ENCODE assay signal across 22 cellular contexts in the genomic region with DNA sequence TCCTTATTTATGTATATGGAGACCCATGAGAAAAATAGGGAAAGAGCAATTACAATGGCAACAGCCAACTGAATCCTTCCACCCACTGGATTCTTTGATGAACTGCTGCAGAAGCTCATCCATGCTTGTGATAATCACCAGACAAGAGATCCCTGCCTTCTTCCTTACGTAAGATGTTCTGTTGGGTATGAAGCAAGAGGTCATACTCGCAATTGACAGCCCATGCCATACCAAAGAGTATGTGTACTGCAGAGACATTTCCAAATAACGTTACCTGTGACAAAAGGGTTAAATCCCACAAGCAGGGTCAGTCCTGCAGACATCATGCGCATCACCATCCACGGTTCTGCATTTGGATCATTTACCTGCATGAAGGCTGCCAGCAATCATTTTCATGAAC. TPM values are rescaled to one million over a fixed set of nuclear protein-coding genes. Genes with fewer than 3 reads are reported as not detected.
DNase-seq lines count a peak whose midpoint lies in the region; ATAC-seq and TF ChIP-seq lines count a peak whose summit lies in the region.
"Had no signal": no experiment of that assay in that cellular context is flagged by ENCODE, and none has a peak within 500 bp of the region (broad histone marks: within the 10 kb centered on the region; RNA-seq: fewer than 3 reads in every experiment).

No MANE protein-coding gene starts in this region.

- ATAC-seq in stimulated activated memory B cell treated with anti-CD40 and anti-IgM and Interleukin-4, amounts not matched to agents 10 μg/mL and 1 μg/mL and 100 μg/mL, for 72 hours = no peak
- ATAC-seq: activated CD4-positive, alpha-beta T cell treated with anti-CD3 and anti-CD28 coated beads for 36 hours; effector memory CD8-positive, alpha-beta T cell; heart left ventricle; left lung had no signal

- POLR2A ChIA-PET in SK-N-SH (lab: Yijun Ruan, JAX) = no interaction called here

- CTCF ChIA-PET in SK-N-SH (lab: Yijun Ruan, JAX) = interaction anchor here (1.3 kb wide), 2 partner anchors 11 to 405 kb away, joined by 3 to 5 read pairs; no protein-coding TSS in a partner anchor

- no peaks in the 10 kb centered on the region for H3K9me2 ChIP-seq in SK-N-SH

- H3K9me3 Mint-ChIP-seq in stimulated activated memory B cell treated with anti-CD40 and anti-IgM and Interleukin-4, amounts not matched to agents 10 μg/mL and 1 μg/mL and 100 μg/mL, for 72 hours = peaks cover 2% of the 10 kb centered on the region
- H3K9me3 Mint-ChIP-seq: activated naive CD4-positive, alpha-beta T cell treated with anti-CD3 and anti-CD28 coated beads, Interleukin-2, amount 50 U/mL, for 24 hours; effector memory CD8-positive, alpha-beta T cell had no signal

- H3K4me2 ChIP-seq in SK-N-SH = no peak overlapping the region
- H3K4me2 ChIP-seq: KMS-11, neural progenitor cell had no signal

- no peak for TF ChIP-seq EP300 in SK-N-SH (IDR thresholded peaks at IDR 0.05; ENCODE audit: borderline replicate concordance in 1 of 2, low read depth in 1 of 2, low read length in 1 of 2)

- no peak overlapping the region for H3K27ac ChIP-seq in SK-N-SH (ENCODE audit: low read depth in 2 of 2, low read length in 1 of 2)
- H3K27ac ChIP-seq: KMS-11, neural progenitor cell, vagina had no signal

- H3K4me3 ChIP-seq in adipocyte (ENCODE audit: low read length) (peak overlapping the region; percentile 74), SK-N-SH (ENCODE audit: low read depth in 2 of 2, low read length in 1 of 2) (no peak overlapping the region)
- H3K4me3 ChIP-seq: GM23248, heart left ventricle, left lung, neural progenitor cell, vagina had no signal

- no peak overlapping the region for H2AFZ ChIP-seq in SK-N-SH (ENCODE audit: low read depth)
- H2AFZ ChIP-seq: GM23248, neural progenitor cell had no signal

- H4K20me1 ChIP-seq in SK-N-SH (ENCODE audit: insufficient read depth) = peaks cover 12% of the 10 kb centered on the region

- H3K36me3 ChIP-seq in adipocyte (ENCODE audit: control insufficient read depth, insufficient read depth, low read length, severe bottlenecking) (peaks cover 8% of the 10 kb centered on the region), SK-N-SH (replicated peaks in 1 of 2; ENCODE audit: control insufficient read depth in 1 of 2, insufficient read depth in 2 of 2, low read length in 1 of 2) (no peaks in the 10 kb centered on the region)
- H3K36me3 ChIP-seq: left lung, neural progenitor cell, vagina had no signal

- H3K9me3 ChIP-seq in adipocyte (ENCODE audit: control insufficient read depth, low read length) (no peaks in the 10 kb centered on the region), SK-N-SH (no peaks in the 10 kb centered on the region)
- H3K9me3 ChIP-seq: heart left ventricle, left lung, vagina had no signal

- no peaks in the 10 kb centered on the region for H3K27me3 Mint-ChIP-seq in stimulated activated memory B cell treated with anti-CD40 and anti-IgM and Interleukin-4, amounts not matched to agents 10 μg/mL and 1 μg/mL and 100 μg/mL, for 72 hours
- H3K27me3 Mint-ChIP-seq: activated CD4-positive, alpha-beta T cell treated with anti-CD3 and anti-CD28 coated beads for 36 hours; activated naive CD4-positive, alpha-beta T cell treated with anti-CD3 and anti-CD28 coated beads, Interleukin-2, amount 50 U/mL, for 24 hours; effector memory CD8-positive, alpha-beta T cell had no signal

- peaks cover 31% of the 10 kb centered on the region for H3K36me3 Mint-ChIP-seq in stimulated activated memory B cell treated with anti-CD40 and anti-IgM and Interleukin-4, amounts not matched to agents 10 μg/mL and 1 μg/mL and 100 μg/mL, for 72 hours

- H3F3A ChIP-seq in SK-N-SH (replicated peaks; ENCODE audit: insufficient read depth) = peaks cover 12% of the 10 kb centered on the region

- peak; percentile 7 for DNase-seq in SKM-1 treated with dmso at 0.1 percent for 144 hours (lab: John Stamatoyannopoulos, UW; ENCODE audit: unreplicated experiment)
- DNase-seq in SKM-1 (lab: John Stamatoyannopoulos, UW; ENCODE audit: unreplicated experiment) = no peak
- DNase-seq in adipocyte (ENCODE audit: low read depth) = no peak
- peak; percentile 84 for DNase-seq in iris pigment epithelial cell (ENCODE audit: low read depth)
- DNase-seq in nucleus accumbens (lab: John Stamatoyannopoulos, UW) = no peak
- no peak for DNase-seq in SK-N-SH
- no peak for DNase-seq in NCI-H1417 (lab: John Stamatoyannopoulos, UW)
- DNase-seq: 8988T; activated CD4-positive, alpha-beta T cell treated with anti-CD3 and anti-CD28 coated beads for 36 hours; DMS 273 treated with DMSO at 0.1 percent for 48 hours; effector memory CD8-positive, alpha-beta T cell; GM23248; heart left ventricle; left lung; NCI-H1105; NCI-H524; RPMI8226 had no signal

- H3K9ac ChIP-seq in adipocyte (ENCODE audit: low read length) (peak overlapping the region; percentile 86), SK-N-SH (no peak overlapping the region)
- H3K9ac ChIP-seq: KMS-11, neural progenitor cell had no signal

- no peaks in the 10 kb centered on the region for H3K27me3 ChIP-seq in adipocyte (replicated peaks; ENCODE audit: control insufficient read depth, insufficient read depth, low read length)
- H3K27me3 ChIP-seq in SK-N-SH (ENCODE audit: insufficient read depth) = no peaks in the 10 kb centered on the region
- H3K27me3 ChIP-seq: heart left ventricle, left lung, neural progenitor cell, vagina had no signal

- H3K4me3 Mint-ChIP-seq in stimulated activated memory B cell treated with anti-CD40 and anti-IgM and Interleukin-4, amounts not matched to agents 10 μg/mL and 1 μg/mL and 100 μg/mL, for 72 hours = no peak overlapping the region
- H3K4me3 Mint-ChIP-seq: activated CD4-positive, alpha-beta T cell treated with anti-CD3 and anti-CD28 coated beads for 36 hours; activated naive CD4-positive, alpha-beta T cell treated with anti-CD3 and anti-CD28 coated beads, Interleukin-2, amount 50 U/mL, for 24 hours; effector memory CD8-positive, alpha-beta T cell; neural progenitor cell had no signal

- WGBS in SK-N-SH (ENCODE audit: low lambda C conversion rate) = 99% methylated on average over 5 of the region's 5 CpGs

- TF ChIP-seq RAD21 in SK-N-SH (IDR thresholded peaks at IDR 0.05; ENCODE audit: low read length) = no peak

- peaks cover 79% of the 10 kb centered on the region for H3K4me1 Mint-ChIP-seq in stimulated activated memory B cell treated with anti-CD40 and anti-IgM and Interleukin-4, amounts not matched to agents 10 μg/mL and 1 μg/mL and 100 μg/mL, for 72 hours

- no peak for TF ChIP-seq CTCF in SK-N-SH (IDR thresholded peaks at IDR 0.05)

- peaks cover 100% of the 10 kb centered on the region for H3K79me2 ChIP-seq in SK-N-SH (ENCODE audit: insufficient read depth)

- peak overlapping the region; percentile 5 for H3K27ac Mint-ChIP-seq in stimulated activated memory B cell treated with anti-CD40 and anti-IgM and Interleukin-4, amounts not matched to agents 10 μg/mL and 1 μg/mL and 100 μg/mL, for 72 hours
- H3K27ac Mint-ChIP-seq: activated CD4-positive, alpha-beta T cell treated with anti-CD3 and anti-CD28 coated beads for 36 hours; neural progenitor cell had no signal

- peaks cover 40% of the 10 kb centered on the region for H3K4me1 ChIP-seq in adipocyte (ENCODE audit: control insufficient read depth, insufficient read depth, low read length)
- H3K4me1 ChIP-seq in SK-N-SH (ENCODE audit: control insufficient read depth in 1 of 2, insufficient read depth in 2 of 2, low read depth in 1 of 2, low read length in 1 of 2) = peaks cover 11 to 22% of the 10 kb centered on the region in 2 experiments

TF ChIP-seq in SK-N-SH, 30 proteins besides CTCF, POLR2A, EP300 and RAD21 (continues in another document):
- TF ChIP-seq FOXM1 (IDR thresholded peaks at IDR 0.05; ENCODE audit: low read depth) (no peak), MXI1 (IDR thresholded peaks at IDR 0.05; ENCODE audit: low read depth, low read length) (no peak), SMC3 (IDR thresholded peaks at IDR 0.05; ENCODE audit: low read depth, low read length) (no peak), GATA2 (CRISPR knock-in tag; IDR thresholded peaks at IDR 0.05) (no peak), FOXJ3 (CRISPR knock-in tag; IDR thresholded peaks at IDR 0.05) (no peak), NFIC (IDR thresholded peaks at IDR 0.05; ENCODE audit: borderline replicate concordance) (no peak), CHD2 (IDR thresholded peaks at IDR 0.05; ENCODE audit: low read length, partially characterized antibody) (no peak)
- TF ChIP-seq, protein P1, sequence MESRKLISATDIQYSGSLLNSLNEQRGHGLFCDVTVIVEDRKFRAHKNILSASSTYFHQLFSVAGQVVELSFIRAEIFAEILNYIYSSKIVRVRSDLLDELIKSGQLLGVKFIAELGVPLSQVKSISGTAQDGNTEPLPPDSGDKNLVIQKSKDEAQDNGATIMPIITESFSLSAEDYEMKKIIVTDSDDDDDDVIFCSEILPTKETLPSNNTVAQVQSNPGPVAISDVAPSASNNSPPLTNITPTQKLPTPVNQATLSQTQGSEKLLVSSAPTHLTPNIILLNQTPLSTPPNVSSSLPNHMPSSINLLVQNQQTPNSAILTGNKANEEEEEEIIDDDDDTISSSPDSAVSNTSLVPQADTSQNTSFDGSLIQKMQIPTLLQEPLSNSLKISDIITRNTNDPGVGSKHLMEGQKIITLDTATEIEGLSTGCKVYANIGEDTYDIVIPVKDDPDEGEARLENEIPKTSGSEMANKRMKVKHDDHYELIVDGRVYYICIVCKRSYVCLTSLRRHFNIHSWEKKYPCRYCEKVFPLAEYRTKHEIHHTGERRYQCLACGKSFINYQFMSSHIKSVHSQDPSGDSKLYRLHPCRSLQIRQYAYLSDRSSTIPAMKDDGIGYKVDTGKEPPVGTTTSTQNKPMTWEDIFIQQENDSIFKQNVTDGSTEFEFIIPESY (IDR thresholded peaks at IDR 0.05; ENCODE audit: borderline replicate concordance, low read depth) = no peak
- TF ChIP-seq, protein P2, sequence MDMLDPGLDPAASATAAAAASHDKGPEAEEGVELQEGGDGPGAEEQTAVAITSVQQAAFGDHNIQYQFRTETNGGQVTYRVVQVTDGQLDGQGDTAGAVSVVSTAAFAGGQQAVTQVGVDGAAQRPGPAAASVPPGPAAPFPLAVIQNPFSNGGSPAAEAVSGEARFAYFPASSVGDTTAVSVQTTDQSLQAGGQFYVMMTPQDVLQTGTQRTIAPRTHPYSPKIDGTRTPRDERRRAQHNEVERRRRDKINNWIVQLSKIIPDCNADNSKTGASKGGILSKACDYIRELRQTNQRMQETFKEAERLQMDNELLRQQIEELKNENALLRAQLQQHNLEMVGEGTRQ (IDR thresholded peaks at IDR 0.05; ENCODE audit: borderline replicate concordance, low read depth, low read length) = no peak
- TF ChIP-seq, protein P3, sequence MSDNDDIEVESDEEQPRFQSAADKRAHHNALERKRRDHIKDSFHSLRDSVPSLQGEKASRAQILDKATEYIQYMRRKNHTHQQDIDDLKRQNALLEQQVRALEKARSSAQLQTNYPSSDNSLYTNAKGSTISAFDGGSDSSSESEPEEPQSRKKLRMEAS (IDR thresholded peaks at IDR 0.05; ENCODE audit: low read depth) = no peak

RNA-seq across cellular contexts. Expression of a gene that starts 27.8 kb away (rescaled TPM):
- polyA plus RNA-seq in SK-N-SH (2012; rRNA removed) = 31.9 and 46.4 TPM in 2 replicates
- polyA plus RNA-seq in SK-N-SH (2012; cell fraction: cytosol; rRNA removed) = 35.2 and 38.0 TPM in 2 replicates
- 21.5 and 37.4 TPM in 2 replicates for polyA plus RNA-seq in SK-N-SH (2012; cell fraction: nucleus; rRNA removed)

Comparison
In these comparisons a context has a peak if more than half of its experiments do, and no peak if none do; other contexts are left out.
1. DNase-seq: peak in SKM-1 treated with dmso at 0.1 percent for 144 hours (single experiment) and iris pigment epithelial cell (single experiment); none in SKM-1 (single experiment), adipocyte (single experiment), nucleus accumbens (0 of 56), SK-N-SH (single experiment) and NCI-H1417 (0 of 3).